15 cellular contexts compared by ENCODE assay signal in genomic region chr22:47929073-47929472, GRCh38.
"Had no signal": no experiment of that assay in that cellular context is flagged by ENCODE, and none has a peak within 500 bp of the region (broad histone marks: within the 10 kb centered on the region; RNA-seq: fewer than 3 reads in every experiment).

No MANE protein-coding gene starts in this region.

- H3K9me3 ChIP-seq: adrenal gland, lower lobe of right lung had no signal

- H3K27me3 ChIP-seq: adrenal gland, tibial artery had no signal

- ATAC-seq: activated T-helper 17 cell treated with anti-CD3 and anti-CD28 coated beads, Interleukin-2, amount 50 U/mL, for 72 hours; gastroesophageal sphincter; lower lobe of right lung had no signal

- H3K36me3 ChIP-seq: adrenal gland, gastroesophageal sphincter, lower lobe of right lung, tibial artery had no signal

- H3K27ac ChIP-seq: adrenal gland, gastroesophageal sphincter, lower lobe of right lung, tibial artery had no signal

- H3K4me3 ChIP-seq: adrenal gland, gastroesophageal sphincter, lower lobe of right lung, smooth muscle cell, tibial artery had no signal

- H3K27me3 Mint-ChIP-seq: activated CD4-positive, alpha-beta T cell treated with anti-CD3 and anti-CD28 coated beads, Interleukin-2, amount 10 ng/mL, durations not matched to agents 24 days and 14 days had no signal

- H3K4me3 Mint-ChIP-seq: activated B cell treated with CpG ODN at 0.5 μM for 24 hours; activated CD4-positive, alpha-beta T cell treated with anti-CD3 and anti-CD28 coated beads, Interleukin-2, amount 10 ng/mL, durations not matched to agents 24 days and 14 days; activated naive CD4-positive, alpha-beta T cell treated with anti-CD3 and anti-CD28 coated beads for 36 hours; activated T-helper 17 cell treated with anti-CD3 and anti-CD28 coated beads, Interleukin-2, amount 50 U/mL, for 72 hours; mesothelial cell of epicardium; T-helper 1 cell treated with Interleukin-12 subunit alpha and Interleukin-12 subunit beta and Interleukin-4 antibody, amounts not matched to agents 30 μg/mL and 1 μg/mL, for 36 hours had no signal

- DNase-seq: activated B cell treated with CpG ODN at 0.5 μM for 24 hours; activated CD4-positive, alpha-beta T cell treated with anti-CD3 and anti-CD28 coated beads, Interleukin-2, amount 10 ng/mL, durations not matched to agents 24 days and 14 days; activated CD8-positive, alpha-beta memory T cell treated with anti-CD3 and anti-CD28 coated beads for 24 hours; activated naive CD4-positive, alpha-beta T cell treated with anti-CD3 and anti-CD28 coated beads for 36 hours; adrenal gland; central memory CD4-positive, alpha-beta T cell; cortex of kidney; effector CD8-positive, alpha-beta T cell; lower lobe of right lung; tibial artery had no signal

- H3K27ac Mint-ChIP-seq: activated B cell treated with CpG ODN at 0.5 μM for 24 hours; activated CD4-positive, alpha-beta T cell treated with anti-CD3 and anti-CD28 coated beads, Interleukin-2, amount 10 ng/mL, durations not matched to agents 24 days and 14 days; activated naive CD4-positive, alpha-beta T cell treated with anti-CD3 and anti-CD28 coated beads for 36 hours; activated T-helper 17 cell treated with anti-CD3 and anti-CD28 coated beads, Interleukin-2, amount 50 U/mL, for 72 hours; mesothelial cell of epicardium; T-helper 1 cell treated with Interleukin-12 subunit alpha and Interleukin-12 subunit beta and Interleukin-4 antibody, amounts not matched to agents 30 μg/mL and 1 μg/mL, for 36 hours had no signal

- H3K4me1 Mint-ChIP-seq: activated CD4-positive, alpha-beta T cell treated with anti-CD3 and anti-CD28 coated beads, Interleukin-2, amount 10 ng/mL, durations not matched to agents 24 days and 14 days; activated T-helper 17 cell treated with anti-CD3 and anti-CD28 coated beads, Interleukin-2, amount 50 U/mL, for 72 hours; mesothelial cell of epicardium had no signal

- H3K4me2 ChIP-seq: smooth muscle cell had no signal

- H3K36me3 Mint-ChIP-seq: mesothelial cell of epicardium had no signal

- H3K9me3 Mint-ChIP-seq: activated naive CD4-positive, alpha-beta T cell treated with anti-CD3 and anti-CD28 coated beads for 36 hours; T-helper 1 cell treated with Interleukin-12 subunit alpha and Interleukin-12 subunit beta and Interleukin-4 antibody, amounts not matched to agents 30 μg/mL and 1 μg/mL, for 36 hours had no signal

- H3K4me1 ChIP-seq: adrenal gland, gastroesophageal sphincter, lower lobe of right lung, tibial artery had no signal
